In the genomic region with DNA sequence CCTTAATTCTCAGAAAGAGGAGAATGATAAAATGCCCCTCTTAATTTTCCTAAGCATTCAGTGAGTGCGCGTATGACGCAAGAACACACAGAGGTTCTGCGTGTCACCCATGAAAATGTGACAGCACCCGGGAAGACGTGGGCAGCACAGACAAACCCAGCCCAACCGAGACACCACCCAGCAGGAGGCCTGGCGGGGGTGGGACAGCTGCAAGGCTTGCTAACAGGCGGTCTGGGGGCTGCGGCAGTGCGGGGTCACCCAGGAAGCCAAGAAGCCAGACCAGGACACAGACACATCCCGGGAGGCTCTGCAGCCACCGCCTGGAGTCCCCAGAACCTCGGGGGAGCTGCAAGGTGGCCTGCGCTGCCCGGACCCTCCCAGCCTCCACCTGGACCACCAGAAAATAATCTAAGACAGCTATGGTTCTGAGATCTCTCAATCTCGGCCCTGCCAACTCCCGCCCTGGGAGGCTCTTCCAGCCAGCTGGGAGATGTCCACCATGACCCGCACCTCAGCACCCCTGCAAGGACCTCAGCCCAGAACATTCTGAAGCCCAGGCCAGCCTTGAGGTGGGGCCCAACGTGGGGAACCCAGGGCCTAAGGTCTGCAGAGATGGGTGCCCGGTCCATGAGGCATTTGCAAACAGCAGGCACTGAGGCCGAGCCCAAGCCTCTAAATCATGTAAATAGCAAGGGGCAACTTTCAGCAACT, we compare ENCODE assay signal across 2 cellular contexts.
TF ChIP-seq lines count a peak whose summit lies in the region.

No MANE protein-coding gene starts in this region.

TF ChIP-seq in IMR-90, 13 proteins besides CTCF, POLR2A, EP300 and RAD21 (continued from another document):
- TF ChIP-seq USF2 (IDR thresholded peaks at IDR 0.05; ENCODE audit: low read depth, low read length), result no peak

TF ChIP-seq in WTC11, 78 proteins besides CTCF, POLR2A, EP300 and RAD21:
- TF ChIP-seq AR (CRISPR knock-in tag; IDR thresholded peaks at IDR 0.05) (no peak), ELF4 (CRISPR knock-in tag; IDR thresholded peaks at IDR 0.05; ENCODE audit: low read depth) (no peak), NR1H2 (CRISPR knock-in tag; IDR thresholded peaks at IDR 0.05) (no peak), ZNF671 (CRISPR knock-in tag; IDR thresholded peaks at IDR 0.05) (no peak), NFYB (CRISPR knock-in tag; conservative IDR thresholded peaks at IDR 0.05; ENCODE audit: low read depth) (no peak), RORB (CRISPR knock-in tag; IDR thresholded peaks at IDR 0.05) (no peak), OVOL2 (CRISPR knock-in tag; IDR thresholded peaks at IDR 0.05; ENCODE audit: borderline replicate concordance) (no peak), CBFB (CRISPR knock-in tag; IDR thresholded peaks at IDR 0.05; ENCODE audit: low read depth) (no peak), FOXJ3 (CRISPR knock-in tag; IDR thresholded peaks at IDR 0.05; ENCODE audit: borderline replicate concordance) (no peak), AFF4 (CRISPR knock-in tag; IDR thresholded peaks at IDR 0.05; ENCODE audit: borderline replicate concordance) (no peak), RELA (CRISPR knock-in tag; IDR thresholded peaks at IDR 0.05; ENCODE audit: borderline replicate concordance) (no peak), ATF1 (CRISPR knock-in tag; IDR thresholded peaks at IDR 0.05) (no peak), E2F5 (CRISPR knock-in tag; IDR thresholded peaks at IDR 0.05) (no peak)
- TF ChIP-seq, protein P1, sequence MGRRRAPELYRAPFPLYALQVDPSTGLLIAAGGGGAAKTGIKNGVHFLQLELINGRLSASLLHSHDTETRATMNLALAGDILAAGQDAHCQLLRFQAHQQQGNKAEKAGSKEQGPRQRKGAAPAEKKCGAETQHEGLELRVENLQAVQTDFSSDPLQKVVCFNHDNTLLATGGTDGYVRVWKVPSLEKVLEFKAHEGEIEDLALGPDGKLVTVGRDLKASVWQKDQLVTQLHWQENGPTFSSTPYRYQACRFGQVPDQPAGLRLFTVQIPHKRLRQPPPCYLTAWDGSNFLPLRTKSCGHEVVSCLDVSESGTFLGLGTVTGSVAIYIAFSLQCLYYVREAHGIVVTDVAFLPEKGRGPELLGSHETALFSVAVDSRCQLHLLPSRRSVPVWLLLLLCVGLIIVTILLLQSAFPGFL (CRISPR knock-in tag; IDR thresholded peaks at IDR 0.05; ENCODE audit: borderline replicate concordance), result no peak
- TF ChIP-seq, protein P2, sequence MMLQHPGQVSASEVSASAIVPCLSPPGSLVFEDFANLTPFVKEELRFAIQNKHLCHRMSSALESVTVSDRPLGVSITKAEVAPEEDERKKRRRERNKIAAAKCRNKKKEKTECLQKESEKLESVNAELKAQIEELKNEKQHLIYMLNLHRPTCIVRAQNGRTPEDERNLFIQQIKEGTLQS (CRISPR knock-in tag; conservative IDR thresholded peaks at IDR 0.05), result no peak
- TF ChIP-seq, protein P3, sequence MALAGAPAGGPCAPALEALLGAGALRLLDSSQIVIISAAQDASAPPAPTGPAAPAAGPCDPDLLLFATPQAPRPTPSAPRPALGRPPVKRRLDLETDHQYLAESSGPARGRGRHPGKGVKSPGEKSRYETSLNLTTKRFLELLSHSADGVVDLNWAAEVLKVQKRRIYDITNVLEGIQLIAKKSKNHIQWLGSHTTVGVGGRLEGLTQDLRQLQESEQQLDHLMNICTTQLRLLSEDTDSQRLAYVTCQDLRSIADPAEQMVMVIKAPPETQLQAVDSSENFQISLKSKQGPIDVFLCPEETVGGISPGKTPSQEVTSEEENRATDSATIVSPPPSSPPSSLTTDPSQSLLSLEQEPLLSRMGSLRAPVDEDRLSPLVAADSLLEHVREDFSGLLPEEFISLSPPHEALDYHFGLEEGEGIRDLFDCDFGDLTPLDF (CRISPR knock-in tag; IDR thresholded peaks at IDR 0.05), result no peak
- TF ChIP-seq, protein P4, sequence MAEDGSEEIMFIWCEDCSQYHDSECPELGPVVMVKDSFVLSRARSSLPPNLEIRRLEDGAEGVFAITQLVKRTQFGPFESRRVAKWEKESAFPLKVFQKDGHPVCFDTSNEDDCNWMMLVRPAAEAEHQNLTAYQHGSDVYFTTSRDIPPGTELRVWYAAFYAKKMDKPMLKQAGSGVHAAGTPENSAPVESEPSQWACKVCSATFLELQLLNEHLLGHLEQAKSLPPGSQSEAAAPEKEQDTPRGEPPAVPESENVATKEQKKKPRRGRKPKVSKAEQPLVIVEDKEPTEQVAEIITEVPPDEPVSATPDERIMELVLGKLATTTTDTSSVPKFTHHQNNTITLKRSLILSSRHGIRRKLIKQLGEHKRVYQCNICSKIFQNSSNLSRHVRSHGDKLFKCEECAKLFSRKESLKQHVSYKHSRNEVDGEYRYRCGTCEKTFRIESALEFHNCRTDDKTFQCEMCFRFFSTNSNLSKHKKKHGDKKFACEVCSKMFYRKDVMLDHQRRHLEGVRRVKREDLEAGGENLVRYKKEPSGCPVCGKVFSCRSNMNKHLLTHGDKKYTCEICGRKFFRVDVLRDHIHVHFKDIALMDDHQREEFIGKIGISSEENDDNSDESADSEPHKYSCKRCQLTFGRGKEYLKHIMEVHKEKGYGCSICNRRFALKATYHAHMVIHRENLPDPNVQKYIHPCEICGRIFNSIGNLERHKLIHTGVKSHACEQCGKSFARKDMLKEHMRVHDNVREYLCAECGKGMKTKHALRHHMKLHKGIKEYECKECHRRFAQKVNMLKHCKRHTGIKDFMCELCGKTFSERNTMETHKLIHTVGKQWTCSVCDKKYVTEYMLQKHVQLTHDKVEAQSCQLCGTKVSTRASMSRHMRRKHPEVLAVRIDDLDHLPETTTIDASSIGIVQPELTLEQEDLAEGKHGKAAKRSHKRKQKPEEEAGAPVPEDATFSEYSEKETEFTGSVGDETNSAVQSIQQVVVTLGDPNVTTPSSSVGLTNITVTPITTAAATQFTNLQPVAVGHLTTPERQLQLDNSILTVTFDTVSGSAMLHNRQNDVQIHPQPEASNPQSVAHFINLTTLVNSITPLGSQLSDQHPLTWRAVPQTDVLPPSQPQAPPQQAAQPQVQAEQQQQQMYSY (CRISPR knock-in tag; IDR thresholded peaks at IDR 0.05), result no peak
TF ChIP-seq in WTC11: peak in this region for 0.
